ENCODE assay signal across 1 cellular context in the genomic region with DNA sequence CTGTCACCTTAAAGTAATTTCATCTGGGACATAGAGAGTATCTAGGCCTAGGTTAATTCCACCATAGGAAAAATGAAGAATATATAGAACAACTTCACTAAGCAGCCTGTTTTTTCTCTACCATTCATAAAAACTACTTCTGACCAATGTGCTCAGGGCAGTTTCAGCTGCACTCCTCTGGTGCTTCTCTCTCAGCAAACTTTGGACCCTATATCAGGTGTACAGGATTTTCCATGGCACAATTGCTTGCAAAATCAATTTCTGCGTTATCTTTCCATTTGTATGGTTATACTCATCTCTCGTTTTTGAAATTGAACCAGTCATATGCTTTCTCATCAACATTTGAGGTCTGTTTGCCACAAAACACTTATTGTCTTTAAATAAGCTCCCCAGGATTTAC.
TF ChIP-seq lines count a peak whose summit lies in the region.

No MANE protein-coding gene starts in this region.

TF ChIP-seq in A549, 52 proteins besides CTCF, POLR2A, EP300 and RAD21 (continued from another document):
- TF ChIP-seq, protein P1, sequence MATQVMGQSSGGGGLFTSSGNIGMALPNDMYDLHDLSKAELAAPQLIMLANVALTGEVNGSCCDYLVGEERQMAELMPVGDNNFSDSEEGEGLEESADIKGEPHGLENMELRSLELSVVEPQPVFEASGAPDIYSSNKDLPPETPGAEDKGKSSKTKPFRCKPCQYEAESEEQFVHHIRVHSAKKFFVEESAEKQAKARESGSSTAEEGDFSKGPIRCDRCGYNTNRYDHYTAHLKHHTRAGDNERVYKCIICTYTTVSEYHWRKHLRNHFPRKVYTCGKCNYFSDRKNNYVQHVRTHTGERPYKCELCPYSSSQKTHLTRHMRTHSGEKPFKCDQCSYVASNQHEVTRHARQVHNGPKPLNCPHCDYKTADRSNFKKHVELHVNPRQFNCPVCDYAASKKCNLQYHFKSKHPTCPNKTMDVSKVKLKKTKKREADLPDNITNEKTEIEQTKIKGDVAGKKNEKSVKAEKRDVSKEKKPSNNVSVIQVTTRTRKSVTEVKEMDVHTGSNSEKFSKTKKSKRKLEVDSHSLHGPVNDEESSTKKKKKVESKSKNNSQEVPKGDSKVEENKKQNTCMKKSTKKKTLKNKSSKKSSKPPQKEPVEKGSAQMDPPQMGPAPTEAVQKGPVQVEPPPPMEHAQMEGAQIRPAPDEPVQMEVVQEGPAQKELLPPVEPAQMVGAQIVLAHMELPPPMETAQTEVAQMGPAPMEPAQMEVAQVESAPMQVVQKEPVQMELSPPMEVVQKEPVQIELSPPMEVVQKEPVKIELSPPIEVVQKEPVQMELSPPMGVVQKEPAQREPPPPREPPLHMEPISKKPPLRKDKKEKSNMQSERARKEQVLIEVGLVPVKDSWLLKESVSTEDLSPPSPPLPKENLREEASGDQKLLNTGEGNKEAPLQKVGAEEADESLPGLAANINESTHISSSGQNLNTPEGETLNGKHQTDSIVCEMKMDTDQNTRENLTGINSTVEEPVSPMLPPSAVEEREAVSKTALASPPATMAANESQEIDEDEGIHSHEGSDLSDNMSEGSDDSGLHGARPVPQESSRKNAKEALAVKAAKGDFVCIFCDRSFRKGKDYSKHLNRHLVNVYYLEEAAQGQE (IDR thresholded peaks at IDR 0.05) = no peak
- TF ChIP-seq, protein P2, sequence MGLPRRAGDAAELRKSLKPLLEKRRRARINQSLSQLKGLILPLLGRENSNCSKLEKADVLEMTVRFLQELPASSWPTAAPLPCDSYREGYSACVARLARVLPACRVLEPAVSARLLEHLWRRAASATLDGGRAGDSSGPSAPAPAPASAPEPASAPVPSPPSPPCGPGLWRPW (IDR thresholded peaks at IDR 0.05) = no peak
- no peak for TF ChIP-seq SMC3 (IDR thresholded peaks at IDR 0.05)
- TF ChIP-seq PHF8 (IDR thresholded peaks at IDR 0.05; ENCODE audit: borderline replicate concordance, low read depth) = no peak
- TF ChIP-seq KDM1A (IDR thresholded peaks at IDR 0.05; ENCODE audit: low read depth) = no peak
- TF ChIP-seq CEBPB (IDR thresholded peaks at IDR 0.05) = no peak
- TF ChIP-seq, protein P3, sequence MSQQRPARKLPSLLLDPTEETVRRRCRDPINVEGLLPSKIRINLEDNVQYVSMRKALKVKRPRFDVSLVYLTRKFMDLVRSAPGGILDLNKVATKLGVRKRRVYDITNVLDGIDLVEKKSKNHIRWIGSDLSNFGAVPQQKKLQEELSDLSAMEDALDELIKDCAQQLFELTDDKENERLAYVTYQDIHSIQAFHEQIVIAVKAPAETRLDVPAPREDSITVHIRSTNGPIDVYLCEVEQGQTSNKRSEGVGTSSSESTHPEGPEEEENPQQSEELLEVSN (IDR thresholded peaks at IDR 0.05; ENCODE audit: borderline replicate concordance, low read depth) = no peak
- TF ChIP-seq SREBF2 (IDR thresholded peaks at IDR 0.05) = no peak
- TF ChIP-seq, protein P4, sequence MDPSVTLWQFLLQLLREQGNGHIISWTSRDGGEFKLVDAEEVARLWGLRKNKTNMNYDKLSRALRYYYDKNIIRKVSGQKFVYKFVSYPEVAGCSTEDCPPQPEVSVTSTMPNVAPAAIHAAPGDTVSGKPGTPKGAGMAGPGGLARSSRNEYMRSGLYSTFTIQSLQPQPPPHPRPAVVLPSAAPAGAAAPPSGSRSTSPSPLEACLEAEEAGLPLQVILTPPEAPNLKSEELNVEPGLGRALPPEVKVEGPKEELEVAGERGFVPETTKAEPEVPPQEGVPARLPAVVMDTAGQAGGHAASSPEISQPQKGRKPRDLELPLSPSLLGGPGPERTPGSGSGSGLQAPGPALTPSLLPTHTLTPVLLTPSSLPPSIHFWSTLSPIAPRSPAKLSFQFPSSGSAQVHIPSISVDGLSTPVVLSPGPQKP (IDR thresholded peaks at IDR 0.05; ENCODE audit: low read depth, low read length) = no peak
TF ChIP-seq in A549: peak in this region for 0.
